In the genomic region with DNA sequence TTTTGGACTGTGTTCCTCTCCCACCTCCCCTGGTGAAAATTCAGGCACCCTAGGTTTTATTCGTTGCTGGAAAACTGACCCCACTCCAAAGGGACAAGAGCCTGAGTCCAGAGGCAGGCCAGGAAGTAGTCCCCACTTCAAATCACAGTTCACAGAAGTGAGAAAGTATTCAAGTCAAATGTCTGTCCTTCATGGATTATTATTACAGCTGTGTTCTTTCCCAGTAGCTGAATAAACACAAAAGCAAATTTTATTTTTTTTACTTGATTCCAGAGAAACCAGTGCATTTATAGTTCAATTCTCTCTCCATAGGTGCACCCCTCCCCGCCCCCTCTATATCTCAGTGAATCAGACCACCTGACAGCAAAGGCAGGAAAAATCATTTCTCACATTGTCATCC, we compare ENCODE assay signal across 19 cellular contexts.
A peak's percentile ranks its signal among the peaks of the same experiment; 100 is the strongest.
DNase-seq lines count a peak whose midpoint lies in the region; ATAC-seq, FAIRE-seq and TF ChIP-seq lines count a peak whose summit lies in the region.
"Had no signal": no experiment of that assay in that cellular context is flagged by ENCODE, and none has a peak within 500 bp of the region (broad histone marks: within the 10 kb centered on the region; RNA-seq: fewer than 3 reads in every experiment).

No MANE protein-coding gene starts in this region.

- no peaks in the 10 kb centered on the region for H3K79me2 ChIP-seq in neural cell (replicated peaks; ENCODE audit: insufficient read depth, low read length)

- peak; percentile 78 to 90 (median 86) for ATAC-seq in pancreas
- no peak for ATAC-seq in right lobe of liver
- no peak for ATAC-seq in CD4-positive, alpha-beta T cell (ENCODE audit: poor library complexity)
- no peak for ATAC-seq in gastrocnemius medialis
- ATAC-seq: HepG2 had no signal

- intact Hi-C loops in pancreas (cut with DNase I) (loop anchor here in 1 of 3 donors (10.0 kb wide), 1 partner anchor 114 kb away; a partner anchor contains a TSS), right lobe of liver (cut with DNase I) (no loop called here), gastrocnemius medialis (cut with DNase I; ENCODE audit: low total_unique reads) (no loop called here)
- intact Hi-C loops in CD4-positive, alpha-beta T cell (cut with DNase I, micrococcal nuclease) = no loop called here

- TF ChIP-seq EP300 in neural cell (conservative IDR thresholded peaks at IDR 0.05; ENCODE audit: poor library complexity, severe bottlenecking) = no peak

- no peak for DNase-seq in chondrocyte (ENCODE audit: low spot score)
- DNase-seq in pancreas = peak in 1 of 6 donors; percentile 30
- no peak for DNase-seq in right lobe of liver
- no peak for DNase-seq in stimulated activated CD4-positive, alpha-beta T cell treated with anti-CD3 and anti-CD28 coated beads, Interleukin-4, amount 100 ng/mL, for 24 hours
- DNase-seq in CD4-positive, alpha-beta T cell = no peak
- DNase-seq in gastrocnemius medialis = no peak
- DNase-seq: ACHN; BE2C; C1 segment of cervical spinal cord; Caco-2; CD4-positive, CD25-positive, alpha-beta regulatory T cell; GDM1; H9 had no signal

- TF ChIP-seq CTCF in chondrocyte (IDR thresholded peaks at IDR 0.05) (no peak), neural cell (IDR thresholded peaks at IDR 0.05; ENCODE audit: poor library complexity, severe bottlenecking) (no peak), pancreas (IDR thresholded peaks at IDR 0.05) (no peak), right lobe of liver (IDR thresholded peaks at IDR 0.05) (no peak), gastrocnemius medialis (IDR thresholded peaks at IDR 0.05 in 4 of 5, conservative IDR thresholded peaks at IDR 0.05 in 1 of 5) (no peak)
- TF ChIP-seq CTCF in CD4-positive, alpha-beta T cell (IDR thresholded peaks at IDR 0.05) = no peak

- H3K27me3 ChIP-seq in neural cell (ENCODE audit: insufficient read depth, low read depth, low read length) = no peaks in the 10 kb centered on the region
- no peaks in the 10 kb centered on the region for H3K27me3 ChIP-seq in pancreas
- no peaks in the 10 kb centered on the region for H3K27me3 ChIP-seq in right lobe of liver
- peaks cover 7% of the 10 kb centered on the region for H3K27me3 ChIP-seq in CD4-positive, alpha-beta T cell (ENCODE audit: control insufficient read depth, insufficient read depth, low read length)
- no peaks in the 10 kb centered on the region for H3K27me3 ChIP-seq in gastrocnemius medialis

- H3K4me2 ChIP-seq in neural cell (ENCODE audit: low read length) = no peak overlapping the region

- CTCF ChIA-PET in CD4-positive, alpha-beta T cell (lab: Charles Lee) = no interaction called here

- H3K4me3 ChIP-seq in neural cell (ENCODE audit: low read length) (no peak overlapping the region), pancreas (no peak overlapping the region), right lobe of liver (no peak overlapping the region), gastrocnemius medialis (no peak overlapping the region)

- no peak for FAIRE-seq in pancreas (lab: Jason Lieb, UNC)
- FAIRE-seq: A204.1, D721Med, H1, HepG2 had no signal

- no peak overlapping the region for H2AFZ ChIP-seq in neural cell (ENCODE audit: low read depth, low read length)

- no peaks in the 10 kb centered on the region for H3K36me3 Mint-ChIP-seq in chondrocyte (ENCODE audit: low read depth)
- no peaks in the 10 kb centered on the region for H3K36me3 Mint-ChIP-seq in CD4-positive, alpha-beta T cell (ENCODE audit: low read depth)
- H3K36me3 Mint-ChIP-seq: CD4-positive, CD25-positive, alpha-beta regulatory T cell; IgD-negative memory B cell had no signal

- H3K36me3 ChIP-seq in neural cell (ENCODE audit: insufficient read depth, low read length) (no peaks in the 10 kb centered on the region), pancreas (no peaks in the 10 kb centered on the region), right lobe of liver (no peaks in the 10 kb centered on the region), gastrocnemius medialis (no peaks in the 10 kb centered on the region)
- H3K36me3 ChIP-seq: BE2C had no signal

- WGBS in pancreas, 2 donors = 37 to 38% methylated on average over 2 of the region's 2 CpGs
- 22% methylated on average over 2 of the region's 2 CpGs for WGBS in right lobe of liver (ENCODE audit: insufficient coverage, low coverage, low lambda C conversion rate, missing lambda C conversion rate)

- no peaks in the 10 kb centered on the region for H4K20me1 ChIP-seq in neural cell (ENCODE audit: insufficient read depth)

- no peaks in the 10 kb centered on the region for H3F3A ChIP-seq in neural cell (ENCODE audit: insufficient read depth, low read length, poor library complexity, severe bottlenecking)

- no peaks in the 10 kb centered on the region for H3K9me3 ChIP-seq in neural cell (ENCODE audit: low read length)
- H3K9me3 ChIP-seq in pancreas = no peaks in the 10 kb centered on the region
- no peaks in the 10 kb centered on the region for H3K9me3 ChIP-seq in right lobe of liver
- H3K9me3 ChIP-seq in CD4-positive, alpha-beta T cell (ENCODE audit: control insufficient read depth, low read length) = no peaks in the 10 kb centered on the region
- H3K9me3 ChIP-seq in gastrocnemius medialis = no peaks in the 10 kb centered on the region
- H3K9me3 ChIP-seq: BE2C, Caco-2 had no signal

- TF ChIP-seq RAD21 in neural cell (conservative IDR thresholded peaks at IDR 0.05) = no peak

- no peak overlapping the region for H3K9ac ChIP-seq in neural cell (ENCODE audit: low read length)

- in situ Hi-C loops in gastrocnemius medialis (cut with MboI; ENCODE audit: low sequenced_read_pairs in 4 of 4) = no loop called here

- H3K27ac ChIP-seq in neural cell (ENCODE audit: low read length) = peak overlapping the region; percentile 53
- peak overlapping the region in 3 of 4 donors; percentile 13 to 55 (median 53) for H3K27ac ChIP-seq in pancreas
- H3K27ac ChIP-seq in right lobe of liver = no peak overlapping the region
- H3K27ac ChIP-seq in CD4-positive, alpha-beta T cell (ENCODE audit: low read depth, low read length) = no peak overlapping the region
- H3K27ac ChIP-seq in gastrocnemius medialis = no peak overlapping the region

- TF ChIP-seq POLR2A in right lobe of liver (IDR thresholded peaks at IDR 0.05) (no peak), gastrocnemius medialis (IDR thresholded peaks at IDR 0.05) (no peak)

- POLR2A ChIA-PET in CD4-positive, alpha-beta T cell (lab: Charles Lee) = no interaction called here

- H3K27me3 Mint-ChIP-seq in chondrocyte (ENCODE audit: low read depth) = no peaks in the 10 kb centered on the region
- peaks cover 35% of the 10 kb centered on the region for H3K27me3 Mint-ChIP-seq in CD4-positive, alpha-beta T cell
- H3K27me3 Mint-ChIP-seq: CD4-positive, CD25-positive, alpha-beta regulatory T cell had no signal

- peaks cover 4 to 16% (median 12%) of the 10 kb centered on the region in 3 donors for H3K4me1 ChIP-seq in pancreas
- no peaks in the 10 kb centered on the region for H3K4me1 ChIP-seq in right lobe of liver
- no peaks in the 10 kb centered on the region for H3K4me1 ChIP-seq in gastrocnemius medialis
- H3K4me1 ChIP-seq: BE2C, Caco-2 had no signal

- no peaks in the 10 kb centered on the region for H3K9me3 Mint-ChIP-seq in chondrocyte (ENCODE audit: low read depth)
- H3K9me3 Mint-ChIP-seq in CD4-positive, alpha-beta T cell = no peaks in the 10 kb centered on the region
- H3K9me3 Mint-ChIP-seq: H9, IgD-negative memory B cell had no signal

- no peaks in the 10 kb centered on the region for H3K9me2 ChIP-seq in neural cell (ENCODE audit: insufficient read depth, low read length)

- H3K4me3 Mint-ChIP-seq in chondrocyte (ENCODE audit: unreplicated experiment) = peak overlapping the region; percentile 46
- H3K4me3 Mint-ChIP-seq in CD4-positive, alpha-beta T cell = no peak overlapping the region
- H3K4me3 Mint-ChIP-seq: CD4-positive, CD25-positive, alpha-beta regulatory T cell; H9; IgD-negative memory B cell had no signal

- H3K4me1 Mint-ChIP-seq in chondrocyte (ENCODE audit: low read depth) = peaks cover 50% of the 10 kb centered on the region
- no peaks in the 10 kb centered on the region for H3K4me1 Mint-ChIP-seq in CD4-positive, alpha-beta T cell (ENCODE audit: low read depth)
- H3K4me1 Mint-ChIP-seq: CD4-positive, CD25-positive, alpha-beta regulatory T cell; H9; IgD-negative memory B cell had no signal

- peak overlapping the region; percentile 79 for H3K27ac Mint-ChIP-seq in chondrocyte (ENCODE audit: unreplicated experiment)
- H3K27ac Mint-ChIP-seq in CD4-positive, alpha-beta T cell = no peak overlapping the region
- H3K27ac Mint-ChIP-seq: CD4-positive, CD25-positive, alpha-beta regulatory T cell; H9; IgD-negative memory B cell had no signal

TF ChIP-seq in neural cell, 6 proteins besides CTCF, POLR2A, EP300 and RAD21:
- TF ChIP-seq MXI1 (conservative IDR thresholded peaks at IDR 0.05; ENCODE audit: poor library complexity, severe bottlenecking) (no peak), SMC3 (conservative IDR thresholded peaks at IDR 0.05; ENCODE audit: poor library complexity) (no peak), TAF1 (IDR thresholded peaks at IDR 0.05; ENCODE audit: low read depth) (no peak), EZH2 (IDR thresholded peaks at IDR 0.05; ENCODE audit: borderline replicate concordance, insufficient read depth, low read length, poor library complexity, severe bottlenecking) (no peak)
- TF ChIP-seq, protein P1, sequence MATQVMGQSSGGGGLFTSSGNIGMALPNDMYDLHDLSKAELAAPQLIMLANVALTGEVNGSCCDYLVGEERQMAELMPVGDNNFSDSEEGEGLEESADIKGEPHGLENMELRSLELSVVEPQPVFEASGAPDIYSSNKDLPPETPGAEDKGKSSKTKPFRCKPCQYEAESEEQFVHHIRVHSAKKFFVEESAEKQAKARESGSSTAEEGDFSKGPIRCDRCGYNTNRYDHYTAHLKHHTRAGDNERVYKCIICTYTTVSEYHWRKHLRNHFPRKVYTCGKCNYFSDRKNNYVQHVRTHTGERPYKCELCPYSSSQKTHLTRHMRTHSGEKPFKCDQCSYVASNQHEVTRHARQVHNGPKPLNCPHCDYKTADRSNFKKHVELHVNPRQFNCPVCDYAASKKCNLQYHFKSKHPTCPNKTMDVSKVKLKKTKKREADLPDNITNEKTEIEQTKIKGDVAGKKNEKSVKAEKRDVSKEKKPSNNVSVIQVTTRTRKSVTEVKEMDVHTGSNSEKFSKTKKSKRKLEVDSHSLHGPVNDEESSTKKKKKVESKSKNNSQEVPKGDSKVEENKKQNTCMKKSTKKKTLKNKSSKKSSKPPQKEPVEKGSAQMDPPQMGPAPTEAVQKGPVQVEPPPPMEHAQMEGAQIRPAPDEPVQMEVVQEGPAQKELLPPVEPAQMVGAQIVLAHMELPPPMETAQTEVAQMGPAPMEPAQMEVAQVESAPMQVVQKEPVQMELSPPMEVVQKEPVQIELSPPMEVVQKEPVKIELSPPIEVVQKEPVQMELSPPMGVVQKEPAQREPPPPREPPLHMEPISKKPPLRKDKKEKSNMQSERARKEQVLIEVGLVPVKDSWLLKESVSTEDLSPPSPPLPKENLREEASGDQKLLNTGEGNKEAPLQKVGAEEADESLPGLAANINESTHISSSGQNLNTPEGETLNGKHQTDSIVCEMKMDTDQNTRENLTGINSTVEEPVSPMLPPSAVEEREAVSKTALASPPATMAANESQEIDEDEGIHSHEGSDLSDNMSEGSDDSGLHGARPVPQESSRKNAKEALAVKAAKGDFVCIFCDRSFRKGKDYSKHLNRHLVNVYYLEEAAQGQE (IDR thresholded peaks at IDR 0.05; ENCODE audit: borderline replicate concordance) = no peak

Comparison
In these comparisons a context has a peak if more than half of its experiments do, and no peak if none do; other contexts are left out.
1. H3K27ac ChIP-seq: peak in neural cell (single experiment) and pancreas (3 of 4); none in right lobe of liver (0 of 3), CD4-positive, alpha-beta T cell (single experiment) and gastrocnemius medialis (0 of 4).
2. ATAC-seq: peak in pancreas (4 of 4); none in right lobe of liver (0 of 4), CD4-positive, alpha-beta T cell (single experiment) and gastrocnemius medialis (0 of 2).